Comparison of ENCODE assay signal across 10 cellular contexts in genomic region chr3:71050133-71050520, GRCh38.
DNase-seq lines count a peak whose midpoint lies in the region; ATAC-seq, FAIRE-seq and TF ChIP-seq lines count a peak whose summit lies in the region.
"Had no signal": no experiment of that assay in that cellular context is flagged by ENCODE, and none has a peak within 500 bp of the region (broad histone marks: within the 10 kb centered on the region; RNA-seq: fewer than 3 reads in every experiment).

No MANE protein-coding gene starts in this region.

- peak overlapping the region in 9 of 10 donors; percentile 18 to 96 (median 64) for H3K27ac ChIP-seq in heart right ventricle
- H3K27ac ChIP-seq in astrocyte (ENCODE audit: low read depth, low read length), result peak overlapping the region; percentile 87
- peak overlapping the region; percentile 50 for H3K27ac ChIP-seq in lower lobe of right lung
- H3K27ac ChIP-seq in uterus, result peak overlapping the region; percentile 74 to 80

- no peak for TF ChIP-seq POLR2A in uterus (IDR thresholded peaks at IDR 0.05)

- intact Hi-C loops in heart right ventricle (cut with DNase I) (loop anchor here in 2 of 10 donors (5.0 kb wide), 2 partner anchors 38 to 82 kb away; no protein-coding TSS in a partner anchor), left ventricle myocardium superior (cut with micrococcal nuclease) (no loop called here), lower lobe of right lung (cut with DNase I) (no loop called here), uterus (cut with DNase I; ENCODE audit: low total_unique reads) (no loop called here)

- peak overlapping the region; percentile 71 for H3K9ac ChIP-seq in astrocyte (ENCODE audit: low read length)

- H3K9me3 Mint-ChIP-seq in astrocyte (ENCODE audit: unreplicated experiment), result no peaks in the 10 kb centered on the region

- H3K4me1 Mint-ChIP-seq in astrocyte (ENCODE audit: low read depth, unreplicated experiment), result peaks cover 55% of the 10 kb centered on the region

- H3K4me1 ChIP-seq in heart right ventricle (peaks cover 21 to 100% (median 97%) of the 10 kb centered on the region in 9 donors), astrocyte (ENCODE audit: insufficient read depth, low read length) (peaks cover 44% of the 10 kb centered on the region), lower lobe of right lung (peaks cover 82% of the 10 kb centered on the region), uterus (peaks cover 31 to 44% of the 10 kb centered on the region in 2 donors)

- no peak overlapping the region for H3K4me3 Mint-ChIP-seq in astrocyte (ENCODE audit: unreplicated experiment)

- H3K79me2 ChIP-seq in astrocyte (ENCODE audit: insufficient read depth, low read length), result peaks cover 87% of the 10 kb centered on the region

- H3K4me3 ChIP-seq in heart right ventricle (no peak overlapping the region), astrocyte (ENCODE audit: insufficient read depth, low read depth, low read length) (peak overlapping the region; percentile 5), lower lobe of right lung (no peak overlapping the region), uterus (no peak overlapping the region)

- no peaks in the 10 kb centered on the region for H3K9me3 ChIP-seq in heart right ventricle
- no peaks in the 10 kb centered on the region for H3K9me3 ChIP-seq in astrocyte (ENCODE audit: insufficient read depth, low read depth, low read length)
- H3K9me3 ChIP-seq in lower lobe of right lung, result no peaks in the 10 kb centered on the region
- H3K9me3 ChIP-seq in uterus, result no peaks in the 10 kb centered on the region

- H3K4me2 ChIP-seq in astrocyte (ENCODE audit: low read length), result peak overlapping the region; percentile 61

- H3K27me3 Mint-ChIP-seq in astrocyte (ENCODE audit: low read depth, unreplicated experiment), result no peaks in the 10 kb centered on the region

- peak; percentile 95 for FAIRE-seq in astrocyte (lab: Jason Lieb, UNC)
- FAIRE-seq: D721Med had no signal

- 30 to 36% methylated on average over 2 of the region's 2 CpGs for WGBS in heart right ventricle, 2 donors

- H2AFZ ChIP-seq in astrocyte (ENCODE audit: low read depth, low read length), result no peak overlapping the region

- H3K27me3 ChIP-seq in heart right ventricle, result no peaks in the 10 kb centered on the region
- no peaks in the 10 kb centered on the region for H3K27me3 ChIP-seq in astrocyte (ENCODE audit: insufficient read depth, low read length)
- no peaks in the 10 kb centered on the region for H3K27me3 ChIP-seq in lower lobe of right lung (ENCODE audit: low read depth)
- no peaks in the 10 kb centered on the region for H3K27me3 ChIP-seq in uterus

- H3K36me3 ChIP-seq in heart right ventricle (peaks cover 0 to 78% (median 22%) of the 10 kb centered on the region in 9 donors), astrocyte (ENCODE audit: insufficient read depth, low read length) (peaks cover 43% of the 10 kb centered on the region), lower lobe of right lung (peaks cover 61% of the 10 kb centered on the region), uterus (no peaks in the 10 kb centered on the region)

- H3K36me3 Mint-ChIP-seq in astrocyte (ENCODE audit: low read depth, unreplicated experiment), result peaks cover 26% of the 10 kb centered on the region

- no peak for TF ChIP-seq CTCF in heart right ventricle (IDR thresholded peaks at IDR 0.05)
- no peak for TF ChIP-seq CTCF in astrocyte (IDR thresholded peaks at IDR 0.05; ENCODE audit: insufficient read depth, low read depth, low read length)
- no peak for TF ChIP-seq CTCF in lower lobe of right lung (IDR thresholded peaks at IDR 0.05)
- TF ChIP-seq CTCF in uterus (IDR thresholded peaks at IDR 0.05), result no peak

- peaks cover 36% of the 10 kb centered on the region for H4K20me1 ChIP-seq in astrocyte (ENCODE audit: insufficient read depth, low read length)

- peak overlapping the region; percentile 83 for H3K27ac Mint-ChIP-seq in astrocyte (ENCODE audit: unreplicated experiment)

- ATAC-seq in heart right ventricle, result no peak
- ATAC-seq in left ventricle myocardium superior, result no peak
- ATAC-seq in lower lobe of right lung, result no peak

- DNase-seq in heart right ventricle (no peak), left ventricle myocardium superior (no peak), astrocyte (ENCODE audit: low read depth) (peak; percentile 84), lower lobe of right lung (no peak), uterus (no peak), NCI-H1930 (lab: John Stamatoyannopoulos, UW) (no peak), HUDEP-2 (lab: John Stamatoyannopoulos, UW; ENCODE audit: unreplicated experiment in 76 of 76) (no peak), SW 1271 (lab: John Stamatoyannopoulos, UW) (no peak)
- DNase-seq: NCI-H2227 treated with DMSO at 0.1 percent for 48 hours had no signal
